12 cellular contexts compared by ENCODE assay signal in genomic region chr13:60584976-60585375, GRCh38.
DNase-seq lines count a peak whose midpoint lies in the region; ATAC-seq, FAIRE-seq and TF ChIP-seq lines count a peak whose summit lies in the region.
"Had no signal": no experiment of that assay in that cellular context is flagged by ENCODE, and none has a peak within 500 bp of the region (broad histone marks: within the 10 kb centered on the region; RNA-seq: fewer than 3 reads in every experiment).

No MANE protein-coding gene starts in this region.

- H3K4me3 Mint-ChIP-seq in GM23338, result no peak overlapping the region
- H3K4me3 Mint-ChIP-seq in glutamatergic neuron (ENCODE audit: unreplicated experiment), result peak overlapping the region; percentile 21
- H3K4me3 Mint-ChIP-seq in osteocyte (ENCODE audit: unreplicated experiment), result peak overlapping the region; percentile 66
- H3K4me3 Mint-ChIP-seq: B cell had no signal

- H3K36me3 Mint-ChIP-seq in GM23338 (ENCODE audit: low read depth) (peaks cover 25% of the 10 kb centered on the region), glutamatergic neuron (ENCODE audit: unreplicated experiment) (peaks cover 5% of the 10 kb centered on the region), osteocyte (ENCODE audit: unreplicated experiment) (no peaks in the 10 kb centered on the region)

- H3K4me3 ChIP-seq in GM23338, result peak overlapping the region; percentile 3; the same call in 1 of the 2 replicates
- H3K4me3 ChIP-seq: cardiac muscle cell had no signal

- H3K9me3 Mint-ChIP-seq in GM23338 (peaks cover 19% of the 10 kb centered on the region), glutamatergic neuron (ENCODE audit: unreplicated experiment) (no peaks in the 10 kb centered on the region), osteocyte (ENCODE audit: unreplicated experiment) (no peaks in the 10 kb centered on the region)

- in situ Hi-C loops in G401 (cut with HindIII; ENCODE audit: low sequenced_read_pairs), result no loop called here

- peaks cover 7% of the 10 kb centered on the region for H3K27me3 Mint-ChIP-seq in GM23338 (ENCODE audit: insufficient read depth, low read depth, poor library complexity)
- H3K27me3 Mint-ChIP-seq in glutamatergic neuron (ENCODE audit: unreplicated experiment), result peaks cover 2% of the 10 kb centered on the region
- no peaks in the 10 kb centered on the region for H3K27me3 Mint-ChIP-seq in osteocyte (ENCODE audit: unreplicated experiment)
- H3K27me3 Mint-ChIP-seq: B cell had no signal

- no peaks in the 10 kb centered on the region for H3K36me3 ChIP-seq in GM23338 (ENCODE audit: insufficient read depth)
- H3K36me3 ChIP-seq: cardiac muscle cell, neutrophil had no signal

- peaks cover 47% of the 10 kb centered on the region for H3K4me1 ChIP-seq in GM23338 (ENCODE audit: insufficient read depth)

- no peaks in the 10 kb centered on the region for H4K20me1 ChIP-seq in GM23338 (replicated peaks; ENCODE audit: insufficient read depth)

- H3K27ac ChIP-seq in GM23338 (ENCODE audit: low read depth), result peak overlapping the region; percentile 96
- H3K27ac ChIP-seq: cardiac muscle cell, neutrophil had no signal

- DNase-seq in GM23338 (ENCODE audit: low spot score), result peak; percentile 76
- DNase-seq in anterior cingulate cortex (lab: John Stamatoyannopoulos, UW), result peak in 32 of 58 donors; percentile 3 to 59 (median 24)
- peak; percentile 38 for DNase-seq in glutamatergic neuron
- no peak for DNase-seq in osteocyte (ENCODE audit: extremely low spot score, unreplicated experiment)
- DNase-seq in G401 (ENCODE audit: low spot score), result no peak
- DNase-seq in NCI-H345 (lab: John Stamatoyannopoulos, UW), result no peak
- DNase-seq in RCC 7860 (ENCODE audit: low spot score), result no peak
- DNase-seq in NCI-H146 (lab: John Stamatoyannopoulos, UW), result no peak
- DNase-seq: activated CD4-positive, alpha-beta T cell treated with anti-CD3 and anti-CD28 coated beads for 4 hours had no signal

- peak overlapping the region; percentile 22 for H3K4me2 ChIP-seq in GM23338

- H3K27ac Mint-ChIP-seq in GM23338 (peak overlapping the region; percentile 98), glutamatergic neuron (ENCODE audit: unreplicated experiment) (peak overlapping the region; percentile 52), osteocyte (ENCODE audit: unreplicated experiment) (peak overlapping the region; percentile 90)
- H3K27ac Mint-ChIP-seq: B cell had no signal

- no peaks in the 10 kb centered on the region for H3K27me3 ChIP-seq in GM23338 (ENCODE audit: insufficient read depth)
- H3K27me3 ChIP-seq: cardiac muscle cell, neutrophil had no signal

- peaks cover 10% of the 10 kb centered on the region; the same call in 1 of the 2 replicates for H3F3A ChIP-seq in GM23338 (replicated peaks; ENCODE audit: low read depth)

- H3K4me1 Mint-ChIP-seq in GM23338 (peaks cover 41% of the 10 kb centered on the region), glutamatergic neuron (ENCODE audit: low read depth, unreplicated experiment) (peaks cover 14% of the 10 kb centered on the region), osteocyte (ENCODE audit: unreplicated experiment) (peaks cover 24% of the 10 kb centered on the region)
- H3K4me1 Mint-ChIP-seq: B cell had no signal

- peak; percentile 78 for ATAC-seq in GM23338

- no peak for TF ChIP-seq CTCF in GM23338 (conservative IDR thresholded peaks at IDR 0.05; ENCODE audit: low read depth in 2 of 2)
- no peak for TF ChIP-seq CTCF in glutamatergic neuron (IDR thresholded peaks at IDR 0.05; ENCODE audit: partially characterized antibody, unreplicated experiment)
- TF ChIP-seq CTCF in osteocyte (IDR thresholded peaks at IDR 0.05), result no peak

- H3K79me2 ChIP-seq in GM23338 (replicated peaks; ENCODE audit: insufficient read depth), result no peaks in the 10 kb centered on the region

- peaks cover 16% of the 10 kb centered on the region; the same call in 1 of the 2 replicates for H3K9me2 ChIP-seq in GM23338 (ENCODE audit: insufficient read depth)

- FAIRE-seq in RCC 7860 (lab: Jason Lieb, UNC), result no peak

- no peak overlapping the region for H2AFZ ChIP-seq in GM23338

TF ChIP-seq in GM23338, 12 proteins besides CTCF, POLR2A, EP300 and RAD21:
- peak; percentile 9; the same call in 1 of the 2 replicates for TF ChIP-seq ZNF114 (CRISPR knock-in tag; IDR thresholded peaks at IDR 0.05)
- TF ChIP-seq NANOG (IDR thresholded peaks at IDR 0.05; ENCODE audit: borderline replicate concordance), result no peak
- TF ChIP-seq EZH2phosphoT487 (IDR thresholded peaks at IDR 0.05; ENCODE audit: unreplicated experiment), result no peak

Comparison
In these comparisons a context has a peak if more than half of its experiments do, and no peak if none do; other contexts are left out.
1. DNase-seq: peak in GM23338 (single experiment), anterior cingulate cortex (32 of 58) and glutamatergic neuron (single experiment); none in osteocyte (single experiment), G401 (single experiment), NCI-H345 (single experiment), RCC 7860 (single experiment) and NCI-H146 (single experiment).
2. Peak in every context shown above with its lines, with median percentiles within 50 percentile points of each other: H3K27ac Mint-ChIP-seq.